Comparison of ENCODE assay signal across 27 cellular contexts in genomic region chr18:46133534-46133933, GRCh38.
"Had no signal": no experiment of that assay in that cellular context is flagged by ENCODE, and none has a peak within 500 bp of the region (broad histone marks: within the 10 kb centered on the region; RNA-seq: fewer than 3 reads in every experiment).

No MANE protein-coding gene starts in this region.

- H3K9me3 ChIP-seq: left ventricle myocardium inferior, neutrophil, right atrium auricular region, right lobe of liver, tibial nerve, uterus had no signal

- H3K9me3 Mint-ChIP-seq: immature natural killer cell; mesothelial cell of epicardium; naive B cell; natural killer cell; nephron progenitor cell; neural progenitor cell; stimulated activated naive B cell treated with anti-CD40 and anti-IgM and Interleukin-4, amounts not matched to agents 10 μg/mL and 1 μg/mL and 100 μg/mL, for 72 hours; stimulated activated naive CD8-positive, alpha-beta T cell treated with anti-CD3 and anti-CD28 coated beads, Interleukin-15, Interleukin-2, amounts not matched to agents 100 ng/mL and 50 ng/mL, for 24 hours; type B pancreatic cell had no signal

- H3K4me1 Mint-ChIP-seq: immature natural killer cell; mesothelial cell of epicardium; naive B cell; natural killer cell; stimulated activated naive B cell treated with anti-CD40 and anti-IgM and Interleukin-4, amounts not matched to agents 10 μg/mL and 1 μg/mL and 100 μg/mL, for 72 hours had no signal

- H3K9ac ChIP-seq: neural progenitor cell had no signal

- H3K4me3 ChIP-seq: left ventricle myocardium inferior, lung, neural progenitor cell, right atrium auricular region, right lobe of liver, smooth muscle cell, tibial nerve, uterus had no signal

- DNase-seq: hypothalamus; immature natural killer cell; islet precursor cell; left ventricle myocardium inferior; mesendoderm; naive B cell; natural killer cell; nephron progenitor cell; occipital lobe; right lobe of liver; stimulated activated CD4-positive, alpha-beta T cell treated with anti-CD3 and anti-CD28 coated beads, Interleukin-1b, Interleukin-23, amount 100 ng/mL, for 48 hours; stimulated activated CD4-positive, alpha-beta T cell treated with anti-CD3 and anti-CD28 coated beads, Interleukin-2, amount 100 ng/mL, for 48 hours; stimulated activated CD4-positive, alpha-beta T cell treated with anti-CD3 and anti-CD28 coated beads, Interleukin-4, amount 100 ng/mL, for 4 hours; stimulated activated CD8-positive, alpha-beta memory T cell treated with anti-CD3 and anti-CD28 coated beads, Interleukin-4, amount 100 ng/mL, for 48 hours; stimulated activated naive B cell treated with anti-CD40 and anti-IgM and Interleukin-4, amounts not matched to agents 10 μg/mL and 1 μg/mL and 100 μg/mL, for 72 hours; substantia nigra; uterus had no signal

- H2AFZ ChIP-seq: neural progenitor cell had no signal

- H3K4me3 Mint-ChIP-seq: immature natural killer cell; mesothelial cell of epicardium; naive B cell; natural killer cell; nephron progenitor cell; neural progenitor cell; stimulated activated naive B cell treated with anti-CD40 and anti-IgM and Interleukin-4, amounts not matched to agents 10 μg/mL and 1 μg/mL and 100 μg/mL, for 72 hours; stimulated activated naive CD8-positive, alpha-beta T cell treated with anti-CD3 and anti-CD28 coated beads, Interleukin-15, Interleukin-2, amounts not matched to agents 100 ng/mL and 50 ng/mL, for 24 hours; type B pancreatic cell had no signal

- H3K36me3 ChIP-seq: uterus had no signal

- H3K27me3 Mint-ChIP-seq: naive B cell; progenitor cell of endocrine pancreas; stimulated activated naive B cell treated with anti-CD40 and anti-IgM and Interleukin-4, amounts not matched to agents 10 μg/mL and 1 μg/mL and 100 μg/mL, for 72 hours; stimulated activated naive CD8-positive, alpha-beta T cell treated with anti-CD3 and anti-CD28 coated beads, Interleukin-15, Interleukin-2, amounts not matched to agents 100 ng/mL and 50 ng/mL, for 24 hours; type B pancreatic cell had no signal

- H3K4me1 ChIP-seq: right lobe of liver, tibial nerve, uterus had no signal

- H3K27ac ChIP-seq: left ventricle myocardium inferior, neural progenitor cell, neutrophil, right atrium auricular region, right lobe of liver, uterus had no signal

- H3K4me2 ChIP-seq: neural progenitor cell, smooth muscle cell had no signal

- H3K27ac Mint-ChIP-seq: mesothelial cell of epicardium; naive B cell; natural killer cell; nephron progenitor cell; neural progenitor cell; progenitor cell of endocrine pancreas; stimulated activated naive B cell treated with anti-CD40 and anti-IgM and Interleukin-4, amounts not matched to agents 10 μg/mL and 1 μg/mL and 100 μg/mL, for 72 hours; stimulated activated naive CD8-positive, alpha-beta T cell treated with anti-CD3 and anti-CD28 coated beads, Interleukin-15, Interleukin-2, amounts not matched to agents 100 ng/mL and 50 ng/mL, for 24 hours; type B pancreatic cell had no signal

- H3K27me3 ChIP-seq: neural progenitor cell, neutrophil, right atrium auricular region, right lobe of liver, tibial nerve, uterus had no signal

- ATAC-seq: natural killer cell; right lobe of liver; stimulated activated naive B cell treated with anti-CD40 and anti-IgM and Interleukin-4, amounts not matched to agents 10 μg/mL and 1 μg/mL and 100 μg/mL, for 72 hours had no signal
